Comparison of ENCODE assay signal across 8 cellular contexts in genomic region chr12:44000309-44000952, GRCh38.
A peak's percentile ranks its signal among the peaks of the same experiment; 100 is the strongest.
DNase-seq lines count a peak whose midpoint lies in the region; ATAC-seq and TF ChIP-seq lines count a peak whose summit lies in the region.

No MANE protein-coding gene starts in this region.

- peaks cover 9% of the 10 kb centered on the region for H3K9me3 Mint-ChIP-seq in Caco-2 (ENCODE audit: unreplicated experiment)

- POLR2A ChIA-PET in Caco-2 (lab: Charles Lee): no interaction called here

- ATAC-seq in GM18861 (IDR thresholded peaks at IDR 0.05; ENCODE audit: unreplicated experiment) (peak; percentile 98), HG02885 (IDR thresholded peaks at IDR 0.05; ENCODE audit: poor library complexity, unreplicated experiment) (peak; percentile 97)
- peak; percentile 82 for ATAC-seq in stimulated activated naive CD8-positive, alpha-beta T cell treated with anti-CD3 and anti-CD28 coated beads, Interleukin-15, Interleukin-2, amounts not matched to agents 100 U/mL and 50 U/mL, for 24 hours

- H3K27me3 Mint-ChIP-seq in Caco-2 (ENCODE audit: insufficient read depth, unreplicated experiment): no peaks in the 10 kb centered on the region

- H3K27me3 ChIP-seq in Caco-2 (replicated peaks; ENCODE audit: control insufficient read depth, insufficient read depth, low read length): no peaks in the 10 kb centered on the region

- intact Hi-C loops in Caco-2 (cut with micrococcal nuclease; ENCODE audit: unreplicated experiment): loop anchor here (1.0 kb wide), 1 partner anchor 43 kb away; no protein-coding TSS in a partner anchor

- H3K9me3 ChIP-seq in Caco-2: no peaks in the 10 kb centered on the region

- DNase-seq in Caco-2: peak; percentile 71 to 73
- peak; percentile 79 for DNase-seq in NCI-H1092 treated with DMSO at 0.1 percent for 48 hours (lab: John Stamatoyannopoulos, UW)
- peak; percentile 56 for DNase-seq in glomerular endothelial cell (ENCODE audit: extremely low read depth, low read depth, low spot score)
- peak; percentile 6 for DNase-seq in stimulated activated naive CD8-positive, alpha-beta T cell treated with anti-CD3 and anti-CD28 coated beads, Interleukin-15, Interleukin-2, amounts not matched to agents 100 U/mL and 50 U/mL, for 24 hours
- no peak for DNase-seq in NCI-H345 treated with DMSO at 0.1 percent for 48 hours (lab: John Stamatoyannopoulos, UW; ENCODE audit: unreplicated experiment)

- H3K27ac Mint-ChIP-seq in Caco-2 (ENCODE audit: unreplicated experiment): no peak overlapping the region

- BruUV-seq in Caco-2 (replicated peaks; lab: Mats Ljungman, UMichigan): no TSS peak

- H3K4me3 Mint-ChIP-seq in Caco-2 (ENCODE audit: unreplicated experiment): no peak overlapping the region

- peaks cover 7% of the 10 kb centered on the region for H3K36me3 Mint-ChIP-seq in Caco-2 (ENCODE audit: insufficient read depth, unreplicated experiment)

- no peaks in the 10 kb centered on the region for H3K36me3 ChIP-seq in Caco-2 (ENCODE audit: control insufficient read depth, insufficient read depth, low read length)

- CTCF ChIA-PET in Caco-2 (lab: Charles Lee): interaction anchor here (0.7 to 1.3 kb wide), 2 partner anchors 15 to 27 kb away, joined by 4 to 5 read pairs; no protein-coding TSS in a partner anchor

- no peak overlapping the region for H3K4me3 ChIP-seq in Caco-2 (ENCODE audit: low read depth, low read length)
- no peak overlapping the region for H3K4me3 ChIP-seq in WI38 (ENCODE audit: low read depth, low read length)

- peak; percentile 70 to 78 for TF ChIP-seq CTCF in Caco-2 (IDR thresholded peaks at IDR 0.05; ENCODE audit: insufficient read depth in 1 of 2, low read depth in 1 of 2, low read length in 1 of 2, severe bottlenecking in 1 of 2, unreplicated experiment in 1 of 2)
- peak; percentile 69 for TF ChIP-seq CTCF in WI38 (IDR thresholded peaks at IDR 0.05; ENCODE audit: low read depth, low read length)

- H3K4me1 Mint-ChIP-seq in Caco-2 (ENCODE audit: low read depth, unreplicated experiment): no peaks in the 10 kb centered on the region

- peaks cover 2% of the 10 kb centered on the region; the same call in 1 of the 2 replicates for H3K4me1 ChIP-seq in Caco-2
